In genomic region chr6:144778773-144779531, GRCh38 we compare ENCODE assay signal across 11 cellular contexts.
DNase-seq lines count a peak whose midpoint lies in the region; ATAC-seq, FAIRE-seq and TF ChIP-seq lines count a peak whose summit lies in the region.
"Had no signal": no experiment of that assay in that cellular context is flagged by ENCODE, and none has a peak within 500 bp of the region (broad histone marks: within the 10 kb centered on the region; RNA-seq: fewer than 3 reads in every experiment).

No MANE protein-coding gene starts in this region.

- H3K27me3 Mint-ChIP-seq in activated naive CD8-positive, alpha-beta T cell treated with anti-CD3 and anti-CD28 coated beads, Interleukin-2, amount 50 U/mL, for 24 hours, result no peaks in the 10 kb centered on the region
- no peaks in the 10 kb centered on the region for H3K27me3 Mint-ChIP-seq in activated naive CD8-positive, alpha-beta T cell treated with anti-CD3 and anti-CD28 coated beads for 36 hours
- H3K27me3 Mint-ChIP-seq: activated B cell treated with CpG ODN at 0.5 μM for 24 hours, naive B cell had no signal

- TF ChIP-seq CTCF in bronchial epithelial cell (IDR thresholded peaks at IDR 0.05; ENCODE audit: insufficient read depth, low read length, severe bottlenecking), result no peak
- peak in 4 of 5 experiments; percentile 18 to 32 (median 21) for TF ChIP-seq CTCF in transverse colon (IDR thresholded peaks at IDR 0.05)

- no peak for FAIRE-seq in bronchial epithelial cell (lab: Jason Lieb, UNC)

- peaks cover 2% of the 10 kb centered on the region for H3K4me1 Mint-ChIP-seq in activated naive CD8-positive, alpha-beta T cell treated with anti-CD3 and anti-CD28 coated beads, Interleukin-2, amount 50 U/mL, for 24 hours
- H3K4me1 Mint-ChIP-seq in activated naive CD8-positive, alpha-beta T cell treated with anti-CD3 and anti-CD28 coated beads for 36 hours, result no peaks in the 10 kb centered on the region
- H3K4me1 Mint-ChIP-seq: activated B cell treated with CpG ODN at 0.5 μM for 24 hours had no signal

- H3K9me3 ChIP-seq in transverse colon, result no peaks in the 10 kb centered on the region

- H3K27ac Mint-ChIP-seq in activated naive CD8-positive, alpha-beta T cell treated with anti-CD3 and anti-CD28 coated beads, Interleukin-2, amount 50 U/mL, for 24 hours, result no peak overlapping the region
- no peak overlapping the region for H3K27ac Mint-ChIP-seq in activated naive CD8-positive, alpha-beta T cell treated with anti-CD3 and anti-CD28 coated beads for 36 hours
- H3K27ac Mint-ChIP-seq: activated B cell treated with CpG ODN at 0.5 μM for 24 hours had no signal

- in situ Hi-C loops in transverse colon (cut with MboI; ENCODE audit: low pct_ligation_motif_present in 1 of 4, low pct_unique_long_range_greater_than_20kb in 1 of 4, low sequenced_read_pairs in 3 of 4), result no loop called here

- 98 to 100% methylated on average over 1 of the region's 1 CpG for WGBS in transverse colon (ENCODE audit: low coverage in 1 of 2), 2 donors

- intact Hi-C loops in transverse colon (cut with DNase I; ENCODE audit: low total_unique reads), result no loop called here

- ATAC-seq in activated naive CD8-positive, alpha-beta T cell treated with anti-CD3 and anti-CD28 coated beads, Interleukin-2, amount 50 U/mL, for 24 hours, result peak; percentile 49
- no peak for ATAC-seq in HG03460 (IDR thresholded peaks at IDR 0.05; ENCODE audit: unreplicated experiment)

- no peak for TF ChIP-seq EP300 in transverse colon (IDR thresholded peaks at IDR 0.05; ENCODE audit: low read depth)

- H3K36me3 ChIP-seq in bronchial epithelial cell (ENCODE audit: control insufficient read depth, insufficient read depth, low read length) (no peaks in the 10 kb centered on the region), transverse colon (peaks cover 0 to 24% (median 5%) of the 10 kb centered on the region in 4 donors)

- H3K27ac ChIP-seq in transverse colon, result no peak overlapping the region

- H3K4me1 ChIP-seq in transverse colon, result no peaks in the 10 kb centered on the region

- H3K4me3 ChIP-seq in bronchial epithelial cell (ENCODE audit: low read depth, low read length) (no peak overlapping the region), transverse colon (no peak overlapping the region)

- no peak overlapping the region for H3K4me3 Mint-ChIP-seq in activated naive CD8-positive, alpha-beta T cell treated with anti-CD3 and anti-CD28 coated beads, Interleukin-2, amount 50 U/mL, for 24 hours
- H3K4me3 Mint-ChIP-seq in activated naive CD8-positive, alpha-beta T cell treated with anti-CD3 and anti-CD28 coated beads for 36 hours, result no peak overlapping the region
- H3K4me3 Mint-ChIP-seq: activated B cell treated with CpG ODN at 0.5 μM for 24 hours, naive B cell had no signal

- H3K36me3 Mint-ChIP-seq in activated naive CD8-positive, alpha-beta T cell treated with anti-CD3 and anti-CD28 coated beads, Interleukin-2, amount 50 U/mL, for 24 hours (ENCODE audit: low read depth), result peaks cover 19% of the 10 kb centered on the region
- H3K36me3 Mint-ChIP-seq in activated naive CD8-positive, alpha-beta T cell treated with anti-CD3 and anti-CD28 coated beads for 36 hours, result peaks cover 14% of the 10 kb centered on the region

- TF ChIP-seq POLR2A in transverse colon (IDR thresholded peaks at IDR 0.05), result no peak

- no peak for DNase-seq in activated naive CD8-positive, alpha-beta T cell treated with anti-CD3 and anti-CD28 coated beads, Interleukin-2, amount 50 U/mL, for 24 hours
- no peak for DNase-seq in activated naive CD8-positive, alpha-beta T cell treated with anti-CD3 and anti-CD28 coated beads for 36 hours
- peak; percentile 10 for DNase-seq in HuH-7 (ENCODE audit: low spot score)
- DNase-seq in bronchial epithelial cell (ENCODE audit: low read depth), result peak; percentile 21
- DNase-seq in transverse colon, result no peak
- DNase-seq in GOT3 (lab: John Stamatoyannopoulos, UW), result no peak
- no peak for DNase-seq in SK-N-DZ (ENCODE audit: low spot score)
- DNase-seq: activated B cell treated with CpG ODN at 0.5 μM for 24 hours, naive B cell, NCI-H2227 treated with DMSO at 0.1 percent for 48 hours had no signal

- H3K9me3 Mint-ChIP-seq in activated naive CD8-positive, alpha-beta T cell treated with anti-CD3 and anti-CD28 coated beads, Interleukin-2, amount 50 U/mL, for 24 hours, result no peaks in the 10 kb centered on the region
- no peaks in the 10 kb centered on the region for H3K9me3 Mint-ChIP-seq in activated naive CD8-positive, alpha-beta T cell treated with anti-CD3 and anti-CD28 coated beads for 36 hours
- H3K9me3 Mint-ChIP-seq: activated B cell treated with CpG ODN at 0.5 μM for 24 hours, naive B cell had no signal

- H3K27me3 ChIP-seq in bronchial epithelial cell (ENCODE audit: control insufficient read depth, insufficient read depth, low read length) (no peaks in the 10 kb centered on the region), transverse colon (no peaks in the 10 kb centered on the region)

Comparison
In these comparisons a context has a peak if more than half of its experiments do, and no peak if none do; other contexts are left out.
1. DNase-seq: peak in HuH-7 (single experiment) and bronchial epithelial cell (single experiment); none in activated naive CD8-positive, alpha-beta T cell treated with anti-CD3 and anti-CD28 coated beads, Interleukin-2, amount 50 U/mL, for 24 hours (single experiment), activated naive CD8-positive, alpha-beta T cell treated with anti-CD3 and anti-CD28 coated beads for 36 hours (single experiment), transverse colon (single experiment), GOT3 (single experiment) and SK-N-DZ (single experiment).